Comparison of ENCODE assay signal across 35 cellular contexts in genomic region chr4:144204431-144204830, GRCh38.
"Had no signal": no experiment of that assay in that cellular context is flagged by ENCODE, and none has a peak within 500 bp of the region (broad histone marks: within the 10 kb centered on the region; RNA-seq: fewer than 3 reads in every experiment).

No MANE protein-coding gene starts in this region.

- H3K9me3 Mint-ChIP-seq: activated B cell treated with CpG ODN at 0.5 μM for 24 hours; activated CD4-positive, alpha-beta memory T cell treated with anti-CD3 and anti-CD28 coated beads for 36 hours; activated naive CD4-positive, alpha-beta T cell treated with anti-CD3 and anti-CD28 coated beads for 36 hours; activated naive CD4-positive, alpha-beta T cell treated with anti-CD3 and anti-CD28 coated beads, Interleukin-2, amount 50 U/mL, for 24 hours; activated naive CD8-positive, alpha-beta T cell treated with anti-CD3 and anti-CD28 coated beads for 36 hours; activated naive CD8-positive, alpha-beta T cell treated with anti-CD3 and anti-CD28 coated beads, Interleukin-2, amount 50 U/mL, for 24 hours; activated T-helper 1 cell treated with anti-CD3 and anti-CD28 coated beads, Interleukin-12 subunit alpha, Interleukin-12 subunit beta, Interleukin-2, Interleukin-4 antibody, amounts not matched to agents 30 ng/mL and 10 ng/mL and 1 ng/mL, durations not matched to agents 14 hours and 24 hours and 36 hours; activated T-helper 2 cell treated with anti-CD3 and anti-CD28 coated beads, Interferon-gamma antibody, Interleukin-2, Interleukin-4, amounts not matched to agents 10 μg/mL and 5 μg/mL and 100 μg/mL, durations not matched to agents 14 hours and 24 hours and 36 hours; effector memory CD8-positive, alpha-beta T cell; T-helper 2 cell treated with Interferon-gamma antibody and Interleukin-4, amounts not matched to agents 5 μg/mL and 100 μg/mL, for 36 hours had no signal

- H3K36me3 ChIP-seq: ascending aorta, breast epithelium, esophagus muscularis mucosa, gastrocnemius medialis, heart left ventricle, WERI-Rb-1 had no signal

- ATAC-seq: activated CD4-positive, CD25-positive, alpha-beta regulatory T cell treated with anti-CD3 and anti-CD28 coated beads, Interleukin-2, amount 50 U/mL, for 24 hours; activated CD8-positive, alpha-beta memory T cell treated with anti-CD3 and anti-CD28 coated beads, Interleukin-2, amount 10 ng/mL, durations not matched to agents 7 days and 5 days; activated CD8-positive, alpha-beta T cell treated with anti-CD3 and anti-CD28 coated beads, Interleukin-2, amount 10 ng/mL, durations not matched to agents 7 days and 5 days; activated naive CD8-positive, alpha-beta T cell treated with anti-CD3 and anti-CD28 coated beads, Interleukin-2, amount 50 U/mL, for 24 hours; effector memory CD8-positive, alpha-beta T cell; foreskin keratinocyte; gastrocnemius medialis; heart left ventricle; T-helper 17 cell had no signal

- H3K36me3 Mint-ChIP-seq: activated CD4-positive, alpha-beta memory T cell treated with anti-CD3 and anti-CD28 coated beads for 36 hours; activated CD8-positive, alpha-beta memory T cell treated with anti-CD3 and anti-CD28 coated beads, Interleukin-2, amount 10 ng/mL, durations not matched to agents 7 days and 5 days; activated naive CD4-positive, alpha-beta T cell treated with anti-CD3 and anti-CD28 coated beads, Interleukin-2, amount 50 U/mL, for 24 hours; activated naive CD8-positive, alpha-beta T cell treated with anti-CD3 and anti-CD28 coated beads for 36 hours; brain had no signal

- H3K9me3 ChIP-seq: ascending aorta, breast epithelium, esophagus muscularis mucosa, gastrocnemius medialis, heart left ventricle had no signal

- H3K4me1 Mint-ChIP-seq: activated B cell treated with CpG ODN at 0.5 μM for 24 hours; activated CD8-positive, alpha-beta memory T cell treated with anti-CD3 and anti-CD28 coated beads, Interleukin-2, amount 10 ng/mL, durations not matched to agents 7 days and 5 days; activated naive CD4-positive, alpha-beta T cell treated with anti-CD3 and anti-CD28 coated beads, Interleukin-2, amount 50 U/mL, for 24 hours; activated naive CD8-positive, alpha-beta T cell treated with anti-CD3 and anti-CD28 coated beads for 36 hours; activated naive CD8-positive, alpha-beta T cell treated with anti-CD3 and anti-CD28 coated beads, Interleukin-2, amount 50 U/mL, for 24 hours; brain; T-helper 17 cell had no signal

- H3K27ac ChIP-seq: ascending aorta, breast epithelium, esophagus muscularis mucosa, foreskin keratinocyte, gastrocnemius medialis, heart left ventricle, WERI-Rb-1 had no signal

- H3K27me3 ChIP-seq: ascending aorta, breast epithelium, esophagus muscularis mucosa, foreskin keratinocyte, gastrocnemius medialis, heart left ventricle had no signal

- H3K27ac Mint-ChIP-seq: activated B cell treated with CpG ODN at 0.5 μM for 24 hours; activated CD4-positive, alpha-beta memory T cell treated with anti-CD3 and anti-CD28 coated beads for 36 hours; activated CD8-positive, alpha-beta memory T cell treated with anti-CD3 and anti-CD28 coated beads, Interleukin-2, amount 10 ng/mL, durations not matched to agents 7 days and 5 days; activated CD8-positive, alpha-beta T cell treated with anti-CD3 and anti-CD28 coated beads, Interleukin-2, amount 10 ng/mL, durations not matched to agents 7 days and 5 days; activated naive CD4-positive, alpha-beta T cell treated with anti-CD3 and anti-CD28 coated beads for 36 hours; activated naive CD4-positive, alpha-beta T cell treated with anti-CD3 and anti-CD28 coated beads, Interleukin-2, amount 50 U/mL, for 24 hours; activated naive CD8-positive, alpha-beta T cell treated with anti-CD3 and anti-CD28 coated beads for 36 hours; activated naive CD8-positive, alpha-beta T cell treated with anti-CD3 and anti-CD28 coated beads, Interleukin-2, amount 50 U/mL, for 24 hours; activated T-helper 1 cell treated with anti-CD3 and anti-CD28 coated beads, Interleukin-12 subunit alpha, Interleukin-12 subunit beta, Interleukin-2, Interleukin-4 antibody, amounts not matched to agents 30 ng/mL and 10 ng/mL and 1 ng/mL, durations not matched to agents 14 hours and 24 hours and 36 hours; activated T-helper 2 cell treated with anti-CD3 and anti-CD28 coated beads, Interferon-gamma antibody, Interleukin-2, Interleukin-4, amounts not matched to agents 10 μg/mL and 5 μg/mL and 100 μg/mL, durations not matched to agents 14 hours and 24 hours and 36 hours; brain; effector memory CD8-positive, alpha-beta T cell; T-helper 17 cell; T-helper 2 cell treated with Interferon-gamma antibody and Interleukin-4, amounts not matched to agents 5 μg/mL and 100 μg/mL, for 36 hours had no signal

- H3K4me3 Mint-ChIP-seq: activated B cell treated with CpG ODN at 0.5 μM for 24 hours; activated CD4-positive, alpha-beta memory T cell treated with anti-CD3 and anti-CD28 coated beads for 36 hours; activated CD8-positive, alpha-beta memory T cell treated with anti-CD3 and anti-CD28 coated beads, Interleukin-2, amount 10 ng/mL, durations not matched to agents 7 days and 5 days; activated CD8-positive, alpha-beta T cell treated with anti-CD3 and anti-CD28 coated beads, Interleukin-2, amount 10 ng/mL, durations not matched to agents 7 days and 5 days; activated naive CD4-positive, alpha-beta T cell treated with anti-CD3 and anti-CD28 coated beads for 36 hours; activated naive CD4-positive, alpha-beta T cell treated with anti-CD3 and anti-CD28 coated beads, Interleukin-2, amount 50 U/mL, for 24 hours; activated naive CD8-positive, alpha-beta T cell treated with anti-CD3 and anti-CD28 coated beads for 36 hours; activated naive CD8-positive, alpha-beta T cell treated with anti-CD3 and anti-CD28 coated beads, Interleukin-2, amount 50 U/mL, for 24 hours; activated T-helper 1 cell treated with anti-CD3 and anti-CD28 coated beads, Interleukin-12 subunit alpha, Interleukin-12 subunit beta, Interleukin-2, Interleukin-4 antibody, amounts not matched to agents 30 ng/mL and 10 ng/mL and 1 ng/mL, durations not matched to agents 14 hours and 24 hours and 36 hours; brain; effector memory CD8-positive, alpha-beta T cell; T-helper 17 cell; T-helper 2 cell treated with Interferon-gamma antibody and Interleukin-4, amounts not matched to agents 5 μg/mL and 100 μg/mL, for 36 hours had no signal

- DNase-seq: activated B cell treated with CpG ODN at 0.5 μM for 24 hours; activated CD4-positive, alpha-beta memory T cell treated with anti-CD3 and anti-CD28 coated beads for 36 hours; activated CD4-positive, alpha-beta T cell treated with anti-CD3 and anti-CD28 coated beads for 48 hours; activated CD8-positive, alpha-beta memory T cell treated with anti-CD3 and anti-CD28 coated beads, Interleukin-2, amount 10 ng/mL, durations not matched to agents 7 days and 5 days; activated CD8-positive, alpha-beta memory T cell treated with anti-CD3 and anti-CD28 coated beads, Interleukin-2, amount 50 U/mL, for 4 hours; activated CD8-positive, alpha-beta T cell treated with anti-CD3 and anti-CD28 coated beads, Interleukin-2, amount 10 ng/mL, durations not matched to agents 7 days and 5 days; activated effector memory CD4-positive, alpha-beta T cell treated with anti-CD3 and anti-CD28 coated beads, Interleukin-2, amount 50 U/mL, for 16 hours; activated naive CD4-positive, alpha-beta T cell treated with anti-CD3 and anti-CD28 coated beads for 36 hours; activated naive CD8-positive, alpha-beta T cell treated with anti-CD3 and anti-CD28 coated beads for 36 hours; activated naive CD8-positive, alpha-beta T cell treated with anti-CD3 and anti-CD28 coated beads, Interleukin-2, amount 50 U/mL, for 24 hours; activated T-cell treated with anti-CD3 and anti-CD28 coated beads, Interleukin-2, amount 50 U/mL, for 1 hour; activated T-cell treated with anti-CD3 and anti-CD28 coated beads, Interleukin-2, amount 50 U/mL, for 48 hours; cortex of kidney; dermis blood vessel endothelial cell; effector CD4-positive, alpha-beta T cell; effector memory CD8-positive, alpha-beta T cell; erythroblast; foreskin keratinocyte; gastrocnemius medialis; glutamatergic neuron; heart left ventricle; T-helper 1 cell; T-helper 17 cell; T1000 had no signal

- FAIRE-seq: colon had no signal

- H3K4me3 ChIP-seq: ascending aorta, breast epithelium, esophagus muscularis mucosa, gastrocnemius medialis, heart left ventricle had no signal

- H3K4me1 ChIP-seq: ascending aorta, breast epithelium, esophagus muscularis mucosa, foreskin keratinocyte, gastrocnemius medialis, heart left ventricle had no signal

- H3K27me3 Mint-ChIP-seq: activated naive CD4-positive, alpha-beta T cell treated with anti-CD3 and anti-CD28 coated beads, Interleukin-2, amount 50 U/mL, for 24 hours; activated naive CD8-positive, alpha-beta T cell treated with anti-CD3 and anti-CD28 coated beads for 36 hours; activated naive CD8-positive, alpha-beta T cell treated with anti-CD3 and anti-CD28 coated beads, Interleukin-2, amount 50 U/mL, for 24 hours; brain had no signal
